8 cellular contexts compared by ENCODE assay signal in genomic region chr2:11688222-11689069, GRCh38. TPM values are rescaled to one million over a fixed set of nuclear protein-coding genes. Genes with fewer than 3 reads are reported as not detected.
A peak's percentile ranks its signal among the peaks of the same experiment; 100 is the strongest.
DNase-seq lines count a peak whose midpoint lies in the region; ATAC-seq, FAIRE-seq and TF ChIP-seq lines count a peak whose summit lies in the region.

No MANE protein-coding gene starts in this region.

- peaks cover 0 to 2% of the 10 kb centered on the region in 2 donors for H3K9me3 ChIP-seq in lung (ENCODE audit: control insufficient read depth in 2 of 2, insufficient read depth in 1 of 2, low read length in 1 of 2)

- POLR2A ChIA-PET in activated CD4-positive, alpha-beta memory T cell treated with anti-CD3 and anti-CD28 coated beads for 36 hours (lab: Charles Lee): interaction anchor here (1.4 kb wide), 1 partner anchor 17 kb away, joined by 3 read pairs; no protein-coding TSS in a partner anchor

- no peaks in the 10 kb centered on the region for H3K9me3 Mint-ChIP-seq in activated CD4-positive, alpha-beta memory T cell treated with anti-CD3 and anti-CD28 coated beads for 36 hours

- H3K27me3 Mint-ChIP-seq in activated CD4-positive, alpha-beta memory T cell treated with anti-CD3 and anti-CD28 coated beads for 36 hours: peaks cover 12% of the 10 kb centered on the region

- peaks cover 0 to 5% of the 10 kb centered on the region in 2 donors for H3K4me1 ChIP-seq in lung (ENCODE audit: control insufficient read depth in 2 of 2, insufficient read depth in 2 of 2, low read length in 2 of 2)

- no peaks in the 10 kb centered on the region for H3K36me3 ChIP-seq in lung (ENCODE audit: control insufficient read depth in 2 of 2, insufficient read depth in 2 of 2, low read length in 2 of 2)

- ATAC-seq in GM18508 (IDR thresholded peaks at IDR 0.05; ENCODE audit: insufficient read depth, unreplicated experiment) (peak; percentile 71), HG03135 (IDR thresholded peaks at IDR 0.05; ENCODE audit: unreplicated experiment) (peak; percentile 80), lung (ENCODE audit: insufficient read depth, low FRiP score) (peak; percentile 82)

- peak; percentile 52 for TF ChIP-seq CTCF in lung (IDR thresholded peaks at IDR 0.05; ENCODE audit: control extremely low read depth, extremely low read depth)

- no peaks in the 10 kb centered on the region for H3K36me3 Mint-ChIP-seq in activated CD4-positive, alpha-beta memory T cell treated with anti-CD3 and anti-CD28 coated beads for 36 hours

- H3K4me3 Mint-ChIP-seq in activated CD4-positive, alpha-beta memory T cell treated with anti-CD3 and anti-CD28 coated beads for 36 hours: peak overlapping the region; percentile 7

- peak; percentile 70 for FAIRE-seq in A204.1 (lab: Jason Lieb, UNC)

- H3K4me3 ChIP-seq in lung: no peak overlapping the region

- no peak overlapping the region for H3K27ac ChIP-seq in lung (ENCODE audit: low read depth in 1 of 2, low read length in 1 of 2)

- no peak overlapping the region for H3K27ac Mint-ChIP-seq in activated CD4-positive, alpha-beta memory T cell treated with anti-CD3 and anti-CD28 coated beads for 36 hours

- no peaks in the 10 kb centered on the region for H3K27me3 ChIP-seq in lung (ENCODE audit: control insufficient read depth, insufficient read depth)

- CTCF ChIA-PET in activated CD4-positive, alpha-beta memory T cell treated with anti-CD3 and anti-CD28 coated beads for 36 hours (lab: Charles Lee): interaction anchor here (0.6 to 14.4 kb wide), 25 partner anchors 9 to 556 kb away, joined by 3 to 364 read pairs (median 4); partner anchors contain the start of gene LPIN1

- peaks cover 11% of the 10 kb centered on the region for H3K4me1 Mint-ChIP-seq in activated CD4-positive, alpha-beta memory T cell treated with anti-CD3 and anti-CD28 coated beads for 36 hours (ENCODE audit: low read depth)

- 8 to 9% methylated on average over 23 of the region's 23 CpGs for WGBS in lung, 2 donors

- DNase-seq in NCI-H748 treated with DMSO at 0.1 percent for 48 hours (lab: John Stamatoyannopoulos, UW): peak; percentile 26
- peak; percentile 88 for DNase-seq in activated CD4-positive, alpha-beta memory T cell treated with anti-CD3 and anti-CD28 coated beads for 36 hours
- DNase-seq in dermis microvascular lymphatic vessel endothelial cell (ENCODE audit: low read depth in 2 of 2): peak; percentile 32 to 71
- peak; percentile 84 for DNase-seq in lung (ENCODE audit: low spot score)
- DNase-seq in stimulated activated CD4-positive, alpha-beta T cell treated with anti-CD3 and anti-CD28 coated beads, TNF-alpha, amount 100 ng/mL, for 48 hours (ENCODE audit: low read depth in 3 of 3): peak; percentile 77 to 89 (median 78)

- intact Hi-C loops in activated CD4-positive, alpha-beta memory T cell treated with anti-CD3 and anti-CD28 coated beads for 36 hours (cut with micrococcal nuclease): loop anchor here (1.0 to 10.0 kb wide), 3 partner anchors 56 to 854 kb away; no protein-coding TSS in a partner anchor

RNA-seq across cellular contexts. Expression of gene NTSR2, which starts 18.5 kb away (rescaled TPM):
- total RNA-seq in activated CD4-positive, alpha-beta memory T cell treated with anti-CD3 and anti-CD28 coated beads for 36 hours: not detected
- not detected in 2 replicates for total RNA-seq in dermis microvascular lymphatic vessel endothelial cell
- not detected for total RNA-seq in lung
- polyA plus RNA-seq in lung: not detected

RNA-seq across cellular contexts. Expression of gene LPIN1, which starts 58.0 kb away (rescaled TPM):
- 10 to 100 TPM; 41.1 to 48.0 TPM for total RNA-seq in activated CD4-positive, alpha-beta memory T cell treated with anti-CD3 and anti-CD28 coated beads for 36 hours
- total RNA-seq in dermis microvascular lymphatic vessel endothelial cell: 14.1 and 14.7 TPM in 2 replicates
- 10 to 100 TPM; 36.1 to 43.4 TPM for total RNA-seq in lung
- 10 to 100 TPM; 14.7 to 16.0 TPM for polyA plus RNA-seq in lung

Comparison
In these comparisons a context has a peak if more than half of its experiments do, and no peak if none do; other contexts are left out.
1. DNase-seq: peak in every context shown above with its lines; median percentile 88 in activated CD4-positive, alpha-beta memory T cell treated with anti-CD3 and anti-CD28 coated beads for 36 hours; 84 in lung; 78 in stimulated activated CD4-positive, alpha-beta T cell treated with anti-CD3 and anti-CD28 coated beads, TNF-alpha, amount 100 ng/mL, for 48 hours; 52 in dermis microvascular lymphatic vessel endothelial cell; 26 in NCI-H748 treated with DMSO at 0.1 percent for 48 hours.